18 cellular contexts compared by ENCODE assay signal in genomic region chr4:181046809-181047208, GRCh38.
DNase-seq lines count a peak whose midpoint lies in the region; ATAC-seq and TF ChIP-seq lines count a peak whose summit lies in the region.
"Had no signal": no experiment of that assay in that cellular context is flagged by ENCODE, and none has a peak within 500 bp of the region (broad histone marks: within the 10 kb centered on the region; RNA-seq: fewer than 3 reads in every experiment).

No MANE protein-coding gene starts in this region.

- H2BK5ac ChIP-seq in neuronal stem cell (ENCODE audit: low read length) = no peak overlapping the region

- WGBS in neuronal stem cell (ENCODE audit: extremely low coverage in 2 of 2, insufficient read length in 2 of 2, insufficient replicate concordance in 1 of 2), 2 donors = no CpG with 5 or more reads among the region's 9 CpGs

- H3K4me2 ChIP-seq in GM23338 = no peak overlapping the region
- H3K4me2 ChIP-seq in neuronal stem cell (ENCODE audit: insufficient read depth, low read length, poor library complexity, severe bottlenecking) = no peak overlapping the region
- H3K4me2 ChIP-seq: BLaER1 had no signal

- H2BK12ac ChIP-seq in neuronal stem cell (ENCODE audit: low read length) = no peak overlapping the region

- H3K79me2 ChIP-seq in GM23338 (replicated peaks; ENCODE audit: insufficient read depth) = no peaks in the 10 kb centered on the region

- H3K9me3 Mint-ChIP-seq in GM23338 = no peaks in the 10 kb centered on the region
- H3K9me3 Mint-ChIP-seq in WTC11 = peaks cover 5% of the 10 kb centered on the region

- H2AFZ ChIP-seq in GM23338 = peak overlapping the region; percentile 40; the same call in 1 of the 2 replicates
- peak overlapping the region; percentile 37 for H2AFZ ChIP-seq in neuronal stem cell (ENCODE audit: low read length)

- H2AK5ac ChIP-seq in neuronal stem cell (ENCODE audit: low read depth, low read length) = no peak overlapping the region

- no peak overlapping the region for H3K4me3 ChIP-seq in GM23338
- peak overlapping the region in 1 of 2 donors; percentile 3 for H3K4me3 ChIP-seq in neuronal stem cell (ENCODE audit: low read length in 2 of 2)
- H3K4me3 ChIP-seq: BLaER1, GM12878 had no signal

- H4K20me1 ChIP-seq in GM23338 (replicated peaks; ENCODE audit: insufficient read depth) = no peaks in the 10 kb centered on the region
- H4K20me1 ChIP-seq: BLaER1 had no signal

- no peaks in the 10 kb centered on the region for H3K9me3 ChIP-seq in neuronal stem cell (replicated peaks in 1 of 2; ENCODE audit: control insufficient read depth in 2 of 2, insufficient read depth in 1 of 2, low read depth in 1 of 2, low read length in 2 of 2)
- H3K9me3 ChIP-seq: BLaER1 had no signal

- POLR2A ChIA-PET in WTC11 (lab: Charles Lee) = no interaction called here

- peak; percentile 59; the same call in 2 of the 3 replicates for ATAC-seq in GM23338
- peak; percentile 96 for ATAC-seq in WTC11
- ATAC-seq: GM12878, HepG2 had no signal

- H3K27ac Mint-ChIP-seq in GM23338 = no peak overlapping the region
- H3K27ac Mint-ChIP-seq in WTC11 = no peak overlapping the region
- H3K27ac Mint-ChIP-seq: CD8-positive, alpha-beta memory T cell; HFFc6 had no signal

- no peak overlapping the region for H2BK120ac ChIP-seq in neuronal stem cell (ENCODE audit: low read depth, low read length)

- no peak overlapping the region for H3K4ac ChIP-seq in neuronal stem cell (ENCODE audit: low read length)

- H3K9ac ChIP-seq in neuronal stem cell (ENCODE audit: low read depth, low read length, poor library complexity) = no peak overlapping the region
- H3K9ac ChIP-seq: BLaER1 had no signal

- no peak overlapping the region for H4K91ac ChIP-seq in neuronal stem cell (ENCODE audit: low read depth, low read length, poor library complexity)

- no peak overlapping the region for H3K23ac ChIP-seq in neuronal stem cell (ENCODE audit: low read depth, low read length, poor library complexity)

- no peak overlapping the region for H3K18ac ChIP-seq in neuronal stem cell (ENCODE audit: low read length)

- H3K27ac ChIP-seq in GM23338 (ENCODE audit: low read depth) (no peak overlapping the region), neuronal stem cell (replicated peaks; ENCODE audit: low read length) (no peak overlapping the region)
- H3K27ac ChIP-seq: BLaER1 had no signal

- no peak overlapping the region for H3K14ac ChIP-seq in neuronal stem cell (ENCODE audit: low read length)

- no peak overlapping the region for H4K8ac ChIP-seq in neuronal stem cell (ENCODE audit: low read depth, low read length)

- H3K27me3 Mint-ChIP-seq in GM23338 (ENCODE audit: insufficient read depth, low read depth, poor library complexity) = no peaks in the 10 kb centered on the region
- H3K27me3 Mint-ChIP-seq in WTC11 (ENCODE audit: low read depth) = no peaks in the 10 kb centered on the region
- H3K27me3 Mint-ChIP-seq: CD8-positive, alpha-beta memory T cell had no signal

- H3F3A ChIP-seq in GM23338 (replicated peaks; ENCODE audit: low read depth) = no peaks in the 10 kb centered on the region

- no peaks in the 10 kb centered on the region for H3K27me3 ChIP-seq in GM23338 (ENCODE audit: insufficient read depth)
- no peaks in the 10 kb centered on the region for H3K27me3 ChIP-seq in neuronal stem cell (ENCODE audit: control insufficient read depth in 3 of 3, insufficient read depth in 3 of 3, low read depth in 1 of 3, low read length in 3 of 3)
- H3K27me3 ChIP-seq: BLaER1 had no signal

- no peaks in the 10 kb centered on the region for H3K4me1 ChIP-seq in GM23338 (ENCODE audit: insufficient read depth)
- H3K4me1 ChIP-seq in neuronal stem cell (ENCODE audit: control insufficient read depth in 2 of 2, insufficient read depth in 1 of 2, low read depth in 1 of 2, low read length in 2 of 2) = no peaks in the 10 kb centered on the region
- H3K4me1 ChIP-seq: BLaER1 had no signal

- H3K4me1 Mint-ChIP-seq in GM23338 = no peaks in the 10 kb centered on the region
- H3K4me1 Mint-ChIP-seq in WTC11 = no peaks in the 10 kb centered on the region
- H3K4me1 Mint-ChIP-seq: CD8-positive, alpha-beta memory T cell had no signal

- H2BK15ac ChIP-seq in neuronal stem cell (ENCODE audit: low read length) = no peak overlapping the region

- H3K4me3 Mint-ChIP-seq in GM23338 (no peak overlapping the region), WTC11 (no peak overlapping the region)
- H3K4me3 Mint-ChIP-seq: CD8-positive, alpha-beta memory T cell; HFFc6 had no signal

- DNase-seq in GM23338 (ENCODE audit: low spot score) (peak; percentile 46), WTC11 (ENCODE audit: low spot score) (peak; percentile 26), iPS-NIHi11 (ENCODE audit: low spot score) (peak; percentile 23), neuronal stem cell (ENCODE audit: low spot score) (no peak), glomerular visceral epithelial cell (ENCODE audit: extremely low spot score) (no peak), COLO668 (lab: John Stamatoyannopoulos, UW; ENCODE audit: unreplicated experiment) (no peak)
- no peak for DNase-seq in central memory CD4-positive, alpha-beta T cell
- DNase-seq: 8988T; AML-193; Calu3; CD8-positive, alpha-beta memory T cell; DMS 273 treated with DMSO at 0.1 percent for 48 hours; GOT3; HCEC 1CT; HFFc6 had no signal

- CTCF ChIA-PET in WTC11 (lab: Charles Lee) = no interaction called here

- H3K36me3 Mint-ChIP-seq in GM23338 (ENCODE audit: low read depth) (no peaks in the 10 kb centered on the region), WTC11 (no peaks in the 10 kb centered on the region)
- H3K36me3 Mint-ChIP-seq: CD8-positive, alpha-beta memory T cell had no signal

- TF ChIP-seq CTCF in GM23338 (conservative IDR thresholded peaks at IDR 0.05; ENCODE audit: low read depth in 2 of 2) (peak in 1 of 2 experiments; percentile 24; a peak in 1 of 4 replicates), WTC11 (IDR thresholded peaks at IDR 0.05) (no peak)

- no peaks in the 10 kb centered on the region for H3K9me2 ChIP-seq in GM23338 (ENCODE audit: insufficient read depth)

- no peaks in the 10 kb centered on the region for H3K79me1 ChIP-seq in neuronal stem cell (ENCODE audit: low read depth, low read length)

- H3K36me3 ChIP-seq in GM23338 (ENCODE audit: insufficient read depth) = no peaks in the 10 kb centered on the region
- no peaks in the 10 kb centered on the region for H3K36me3 ChIP-seq in neuronal stem cell (replicated peaks in 1 of 2; ENCODE audit: control insufficient read depth in 2 of 2, insufficient read depth in 2 of 2, low read length in 2 of 2)
- H3K36me3 ChIP-seq: BLaER1 had no signal

TF ChIP-seq in GM23338, 12 proteins besides CTCF, POLR2A, EP300 and RAD21 (continues in another document):
- TF ChIP-seq, protein P1, sequence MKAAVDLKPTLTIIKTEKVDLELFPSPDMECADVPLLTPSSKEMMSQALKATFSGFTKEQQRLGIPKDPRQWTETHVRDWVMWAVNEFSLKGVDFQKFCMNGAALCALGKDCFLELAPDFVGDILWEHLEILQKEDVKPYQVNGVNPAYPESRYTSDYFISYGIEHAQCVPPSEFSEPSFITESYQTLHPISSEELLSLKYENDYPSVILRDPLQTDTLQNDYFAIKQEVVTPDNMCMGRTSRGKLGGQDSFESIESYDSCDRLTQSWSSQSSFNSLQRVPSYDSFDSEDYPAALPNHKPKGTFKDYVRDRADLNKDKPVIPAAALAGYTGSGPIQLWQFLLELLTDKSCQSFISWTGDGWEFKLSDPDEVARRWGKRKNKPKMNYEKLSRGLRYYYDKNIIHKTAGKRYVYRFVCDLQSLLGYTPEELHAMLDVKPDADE (IDR thresholded peaks at IDR 0.05) = no peak
- no peak for TF ChIP-seq ZNF114 (CRISPR knock-in tag; IDR thresholded peaks at IDR 0.05)
- TF ChIP-seq STAT1 (IDR thresholded peaks at IDR 0.05; ENCODE audit: unreplicated experiment) = no peak

TF ChIP-seq in WTC11, 78 proteins besides CTCF, POLR2A, EP300 and RAD21 (continues in another document):
- TF ChIP-seq SP1 (CRISPR knock-in tag; conservative IDR thresholded peaks at IDR 0.05) (no peak), FOXK1 (CRISPR knock-in tag; IDR thresholded peaks at IDR 0.05) (no peak), EMX1 (CRISPR knock-in tag; IDR thresholded peaks at IDR 0.05) (no peak), NR1H2 (CRISPR knock-in tag; IDR thresholded peaks at IDR 0.05) (no peak), PRDM15 (CRISPR knock-in tag; IDR thresholded peaks at IDR 0.05) (no peak), ZNF138 (CRISPR knock-in tag; conservative IDR thresholded peaks at IDR 0.05) (no peak), PRRX2 (CRISPR knock-in tag; IDR thresholded peaks at IDR 0.05) (no peak), RORB (CRISPR knock-in tag; IDR thresholded peaks at IDR 0.05) (no peak), GRHL2 (CRISPR knock-in tag; IDR thresholded peaks at IDR 0.05; ENCODE audit: insufficient replicate concordance, severe bottlenecking) (no peak)

Comparison
In these comparisons a context has a peak if more than half of its experiments do, and no peak if none do; other contexts are left out.
1. DNase-seq: peak in GM23338 (single experiment), WTC11 (single experiment) and iPS-NIHi11 (single experiment); none in neuronal stem cell (single experiment), glomerular visceral epithelial cell (single experiment), central memory CD4-positive, alpha-beta T cell (single experiment) and COLO668 (single experiment).